11 cellular contexts compared by ENCODE assay signal in the genomic region with DNA sequence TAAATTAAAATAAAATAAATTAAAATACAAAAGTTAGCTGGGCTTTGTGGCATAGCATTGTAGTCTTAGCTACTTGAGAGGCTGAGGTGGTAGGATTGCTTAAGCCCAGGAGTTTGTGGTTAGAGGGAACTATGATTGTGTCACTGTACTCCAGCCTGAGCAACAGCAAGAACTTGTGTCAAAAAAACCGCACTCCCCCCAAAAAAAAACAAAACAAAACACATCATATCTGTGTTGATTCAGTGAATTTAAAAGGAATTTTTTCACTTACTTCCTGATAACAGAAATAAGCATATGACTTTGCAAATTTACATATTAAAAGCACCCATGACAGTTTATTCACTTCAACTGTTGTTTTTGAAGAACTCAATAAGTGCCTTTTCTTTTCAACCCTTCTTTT.
DNase-seq lines count a peak whose midpoint lies in the region; ATAC-seq, FAIRE-seq and TF ChIP-seq lines count a peak whose summit lies in the region.
"Had no signal": no experiment of that assay in that cellular context is flagged by ENCODE, and none has a peak within 500 bp of the region (broad histone marks: within the 10 kb centered on the region; RNA-seq: fewer than 3 reads in every experiment).

No MANE protein-coding gene starts in this region.

- H3K27me3 ChIP-seq in bronchial epithelial cell (ENCODE audit: control insufficient read depth, insufficient read depth, low read length): no peaks in the 10 kb centered on the region
- H3K27me3 ChIP-seq in osteoblast (ENCODE audit: insufficient read depth, low read length): peaks cover 54% of the 10 kb centered on the region
- H3K27me3 ChIP-seq: dorsolateral prefrontal cortex, neural progenitor cell had no signal

- H3K9me3 ChIP-seq in osteoblast (ENCODE audit: low read depth, low read length): no peaks in the 10 kb centered on the region
- H3K9me3 ChIP-seq: thoracic aorta had no signal

- no peaks in the 10 kb centered on the region for H3K79me2 ChIP-seq in osteoblast (ENCODE audit: insufficient read depth, low read length)

- DNase-seq in GM12865 (ENCODE audit: low read depth): peak; percentile 45
- peak; percentile 81 for DNase-seq in NOMO-1 treated with dmso at 0.1 percent for 144 hours (lab: John Stamatoyannopoulos, UW; ENCODE audit: unreplicated experiment)
- DNase-seq in bronchial epithelial cell (ENCODE audit: low read depth): peak; percentile 94
- DNase-seq in osteoblast (ENCODE audit: insufficient read length, low spot score, missing footprints): no peak
- no peak for DNase-seq in hypothalamus (lab: John Stamatoyannopoulos, UW)
- DNase-seq in HTR-8/SVneo (ENCODE audit: insufficient read length, low spot score): no peak
- DNase-seq in stimulated activated CD4-positive, alpha-beta T cell treated with anti-CD3 and anti-CD28 coated beads, Interleukin-2, amount 100 ng/mL, for 24 hours: no peak
- DNase-seq: dorsolateral prefrontal cortex had no signal

- ATAC-seq in HG03159 (IDR thresholded peaks at IDR 0.05; ENCODE audit: unreplicated experiment): no peak

- peak overlapping the region; percentile 24 for H3K4me2 ChIP-seq in osteoblast (ENCODE audit: insufficient read depth, low read length)
- H3K4me2 ChIP-seq: neural progenitor cell had no signal

- H3K4me1 ChIP-seq in osteoblast (ENCODE audit: insufficient read depth, low read length): peaks cover 11% of the 10 kb centered on the region
- H3K4me1 ChIP-seq: neural progenitor cell had no signal

- no peak overlapping the region for H2AFZ ChIP-seq in osteoblast (ENCODE audit: low read length)
- H2AFZ ChIP-seq: neural progenitor cell had no signal

- FAIRE-seq in bronchial epithelial cell (lab: Jason Lieb, UNC) (no peak), HTR-8/SVneo (lab: Jason Lieb, UNC) (no peak)

- peak overlapping the region; percentile 42 for H3K27ac ChIP-seq in osteoblast (ENCODE audit: low read depth, low read length)
- H3K27ac ChIP-seq: neural progenitor cell had no signal

- TF ChIP-seq CTCF in GM12865 (IDR thresholded peaks at IDR 0.05; ENCODE audit: insufficient read depth, low read depth, low read length, missing control alignments) (no peak), bronchial epithelial cell (IDR thresholded peaks at IDR 0.05; ENCODE audit: insufficient read depth, low read length, severe bottlenecking) (no peak), osteoblast (IDR thresholded peaks at IDR 0.05; ENCODE audit: extremely low read depth, low read depth, low read length) (no peak)

- H3K4me3 ChIP-seq in GM12865 (ENCODE audit: low read depth, low read length) (no peak overlapping the region), bronchial epithelial cell (ENCODE audit: low read depth, low read length) (no peak overlapping the region), osteoblast (ENCODE audit: insufficient read depth, low read length) (no peak overlapping the region)
- H3K4me3 ChIP-seq: dorsolateral prefrontal cortex, neural progenitor cell, thoracic aorta had no signal

- H3K36me3 ChIP-seq in bronchial epithelial cell (ENCODE audit: control insufficient read depth, insufficient read depth, low read length): no peaks in the 10 kb centered on the region
- no peaks in the 10 kb centered on the region for H3K36me3 ChIP-seq in osteoblast (ENCODE audit: insufficient read depth, low read length)
- H3K36me3 ChIP-seq: neural progenitor cell, thoracic aorta had no signal

- H4K20me1 ChIP-seq in osteoblast (ENCODE audit: insufficient read depth, low read length): no peaks in the 10 kb centered on the region

Comparison
In these comparisons a context has a peak if more than half of its experiments do, and no peak if none do; other contexts are left out.
1. DNase-seq: peak in GM12865 (single experiment), NOMO-1 treated with dmso at 0.1 percent for 144 hours (single experiment) and bronchial epithelial cell (single experiment); none in osteoblast (single experiment), hypothalamus (0 of 51), HTR-8/SVneo (single experiment) and stimulated activated CD4-positive, alpha-beta T cell treated with anti-CD3 and anti-CD28 coated beads, Interleukin-2, amount 100 ng/mL, for 24 hours (0 of 2).